In genomic region chr12:77477907-77478533, GRCh38 we compare ENCODE assay signal across 1 cellular context.
TF ChIP-seq lines count a peak whose summit lies in the region.

No MANE protein-coding gene starts in this region.

TF ChIP-seq in H1, 55 proteins besides CTCF, POLR2A, EP300 and RAD21 (continued from another document):
- TF ChIP-seq SP2 (IDR thresholded peaks at IDR 0.05; ENCODE audit: low read length) = no peak
- peak; percentile 82 for TF ChIP-seq TEAD4 (IDR thresholded peaks at IDR 0.05; ENCODE audit: low read depth, low read length)
- peak; percentile 35; the same call in 1 of the 2 replicates for TF ChIP-seq YY1 (IDR thresholded peaks at IDR 0.05; ENCODE audit: low read depth, low read length)
- no peak for TF ChIP-seq SUZ12 (IDR thresholded peaks at IDR 0.05; ENCODE audit: low read length)
- TF ChIP-seq JUN (IDR thresholded peaks at IDR 0.05; ENCODE audit: low read depth, low read length) = no peak
- TF ChIP-seq EGR1 (IDR thresholded peaks at IDR 0.05; ENCODE audit: borderline replicate concordance, low read depth, low read length) = no peak
- peak; percentile 97 for TF ChIP-seq CEBPB (IDR thresholded peaks at IDR 0.05; ENCODE audit: low read depth, low read length)
- no peak for TF ChIP-seq ASH2L (IDR thresholded peaks at IDR 0.05; ENCODE audit: low read length)
- TF ChIP-seq KDM5A (IDR thresholded peaks at IDR 0.05; ENCODE audit: low read length) = no peak
- TF ChIP-seq CHD7 (IDR thresholded peaks at IDR 0.05; ENCODE audit: insufficient replicate concordance, low read length) = peak; percentile 64
- TF ChIP-seq CHD2 (IDR thresholded peaks at IDR 0.05; ENCODE audit: low read length) = no peak
- TF ChIP-seq SIX5 (IDR thresholded peaks at IDR 0.05; ENCODE audit: low read depth, low read length) = no peak
